8 cellular contexts compared by ENCODE assay signal in the genomic region with DNA sequence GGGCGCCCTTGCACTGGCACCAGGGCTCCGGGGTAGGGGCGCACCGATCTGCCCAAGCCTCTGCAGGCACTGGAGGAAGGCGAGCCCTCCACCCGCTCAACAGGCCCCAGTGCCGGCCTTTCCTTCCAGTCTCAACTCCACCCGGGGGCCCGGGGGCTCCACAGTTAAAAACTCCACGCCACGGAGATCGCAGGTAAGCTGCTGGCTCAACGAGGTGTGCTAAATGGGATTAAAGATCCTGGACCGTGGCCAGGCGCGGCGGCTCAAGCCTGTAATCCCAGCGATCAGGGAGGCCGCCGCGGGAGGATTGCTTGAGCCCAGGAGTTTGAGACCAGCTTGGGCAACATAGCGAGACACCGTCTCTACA. TPM values are rescaled to one million over a fixed set of nuclear protein-coding genes. Genes with fewer than 3 reads are reported as not detected.
DNase-seq lines count a peak whose midpoint lies in the region; ATAC-seq, FAIRE-seq and TF ChIP-seq lines count a peak whose summit lies in the region.

No MANE protein-coding gene starts in this region.

- peaks cover 19% of the 10 kb centered on the region for H3K4me1 ChIP-seq in astrocyte (ENCODE audit: insufficient read depth, low read length)
- H3K4me1 ChIP-seq in liver (ENCODE audit: control insufficient read depth in 4 of 4, insufficient read depth in 4 of 4, low read length in 3 of 4): peaks cover 6 to 31% (median 19%) of the 10 kb centered on the region in 4 donors
- H3K4me1 ChIP-seq in testis: peaks cover 18% of the 10 kb centered on the region

- H3K9me3 Mint-ChIP-seq in astrocyte (ENCODE audit: unreplicated experiment): no peaks in the 10 kb centered on the region

- H3K27me3 ChIP-seq in astrocyte (ENCODE audit: insufficient read depth, low read length) (no peaks in the 10 kb centered on the region), liver (ENCODE audit: control insufficient read depth in 4 of 4, insufficient read depth in 4 of 4, low read length in 3 of 4) (no peaks in the 10 kb centered on the region), testis (no peaks in the 10 kb centered on the region)

- peak; percentile 63 for DNase-seq in activated CD8-positive, alpha-beta memory T cell treated with anti-CD3 and anti-CD28 coated beads for 24 hours
- DNase-seq in activated CD8-positive, alpha-beta memory T cell treated with anti-CD3 and anti-CD28 coated beads, Interleukin-2, amount 50 U/mL, for 48 hours: no peak
- no peak for DNase-seq in astrocyte (ENCODE audit: low read depth)
- no peak for DNase-seq in testis
- DNase-seq in SKM-1 (lab: John Stamatoyannopoulos, UW; ENCODE audit: unreplicated experiment): no peak
- DNase-seq in DMS153 (lab: John Stamatoyannopoulos, UW): no peak

- no peak for TF ChIP-seq RAD21 in liver (IDR thresholded peaks at IDR 0.05)

- H4K20me1 ChIP-seq in astrocyte (ENCODE audit: insufficient read depth, low read length): peaks cover 15% of the 10 kb centered on the region

- H3K36me3 ChIP-seq in astrocyte (ENCODE audit: insufficient read depth, low read length) (peaks cover 1% of the 10 kb centered on the region), liver (ENCODE audit: control insufficient read depth in 4 of 4, insufficient read depth in 3 of 4, low read depth in 1 of 4, low read length in 3 of 4) (peaks cover 0 to 4% (median 0%) of the 10 kb centered on the region in 4 donors), testis (ENCODE audit: low read depth, missing control alignments) (no peaks in the 10 kb centered on the region)

- H3K9me3 ChIP-seq in astrocyte (ENCODE audit: insufficient read depth, low read depth, low read length) (no peaks in the 10 kb centered on the region), liver (ENCODE audit: control insufficient read depth in 4 of 4, low read length in 3 of 4) (no peaks in the 10 kb centered on the region), testis (no peaks in the 10 kb centered on the region)

- TF ChIP-seq CTCF in astrocyte (IDR thresholded peaks at IDR 0.05; ENCODE audit: insufficient read depth, low read depth, low read length): no peak
- TF ChIP-seq CTCF in liver (IDR thresholded peaks at IDR 0.05; ENCODE audit: low read depth, low read length, missing input control): no peak
- TF ChIP-seq CTCF in testis (IDR thresholded peaks at IDR 0.05): no peak

- H3K9ac ChIP-seq in astrocyte (ENCODE audit: low read length): peak overlapping the region; percentile 93
- peak overlapping the region in 1 of 2 donors; percentile 58 for H3K9ac ChIP-seq in liver (ENCODE audit: low read depth in 1 of 2, low read length in 2 of 2)

- peaks cover 8% of the 10 kb centered on the region for H3K36me3 Mint-ChIP-seq in astrocyte (ENCODE audit: low read depth, unreplicated experiment)

- TF ChIP-seq POLR2A in testis (IDR thresholded peaks at IDR 0.05): no peak

- intact Hi-C loops in testis (cut with DNase I; ENCODE audit: low total_unique reads): no loop called here

- H3K27ac ChIP-seq in astrocyte (ENCODE audit: low read depth, low read length) (peak overlapping the region; percentile 87), liver (ENCODE audit: low read depth in 1 of 2, low read length in 2 of 2) (peak overlapping the region; percentile 87 to 91), testis (peak overlapping the region; percentile 76 to 77)

- ATAC-seq in GM21529 (IDR thresholded peaks at IDR 0.05; ENCODE audit: unreplicated experiment): no peak

- H3K4me1 Mint-ChIP-seq in astrocyte (ENCODE audit: low read depth, unreplicated experiment): peaks cover 24% of the 10 kb centered on the region

- H3K27ac Mint-ChIP-seq in astrocyte (ENCODE audit: unreplicated experiment): peak overlapping the region; percentile 86

- H3K4me3 Mint-ChIP-seq in astrocyte (ENCODE audit: unreplicated experiment): peak overlapping the region; percentile 75

- peak overlapping the region; percentile 88 for H3K4me3 ChIP-seq in astrocyte (ENCODE audit: insufficient read depth, low read depth, low read length)
- H3K4me3 ChIP-seq in liver (ENCODE audit: low read depth in 1 of 3, low read length in 3 of 3): no peak overlapping the region
- H3K4me3 ChIP-seq in testis: peak overlapping the region; percentile 88 to 92

- H3K4me2 ChIP-seq in astrocyte (ENCODE audit: low read length): peak overlapping the region; percentile 96

- WGBS in liver: 83% methylated on average over 23 of the region's 23 CpGs
- 55 to 65% methylated on average over 13 to 23 of the region's 23 CpGs for WGBS in testis, 2 donors

- no peaks in the 10 kb centered on the region for H3K27me3 Mint-ChIP-seq in astrocyte (ENCODE audit: low read depth, unreplicated experiment)

- no peak for FAIRE-seq in astrocyte (lab: Jason Lieb, UNC)

- peaks cover 39% of the 10 kb centered on the region for H3K79me2 ChIP-seq in astrocyte (ENCODE audit: insufficient read depth, low read length)

- peak overlapping the region; percentile 93 for H2AFZ ChIP-seq in astrocyte (ENCODE audit: low read depth, low read length)

TF ChIP-seq in liver, 16 proteins besides CTCF, POLR2A, EP300 and RAD21:
- TF ChIP-seq NR2F2 (IDR thresholded peaks at IDR 0.05) (no peak), EGR1 (IDR thresholded peaks at IDR 0.05; ENCODE audit: low read depth in 2 of 2) (no peak), GABPA (IDR thresholded peaks at IDR 0.05 in 1 of 2, conservative IDR thresholded peaks at IDR 0.05 in 1 of 2) (no peak), RXRA (IDR thresholded peaks at IDR 0.05) (no peak), TAF1 (conservative IDR thresholded peaks at IDR 0.05) (no peak)
- TF ChIP-seq, protein P1, sequence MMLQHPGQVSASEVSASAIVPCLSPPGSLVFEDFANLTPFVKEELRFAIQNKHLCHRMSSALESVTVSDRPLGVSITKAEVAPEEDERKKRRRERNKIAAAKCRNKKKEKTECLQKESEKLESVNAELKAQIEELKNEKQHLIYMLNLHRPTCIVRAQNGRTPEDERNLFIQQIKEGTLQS (IDR thresholded peaks at IDR 0.05): no peak
- TF ChIP-seq, protein P2, sequence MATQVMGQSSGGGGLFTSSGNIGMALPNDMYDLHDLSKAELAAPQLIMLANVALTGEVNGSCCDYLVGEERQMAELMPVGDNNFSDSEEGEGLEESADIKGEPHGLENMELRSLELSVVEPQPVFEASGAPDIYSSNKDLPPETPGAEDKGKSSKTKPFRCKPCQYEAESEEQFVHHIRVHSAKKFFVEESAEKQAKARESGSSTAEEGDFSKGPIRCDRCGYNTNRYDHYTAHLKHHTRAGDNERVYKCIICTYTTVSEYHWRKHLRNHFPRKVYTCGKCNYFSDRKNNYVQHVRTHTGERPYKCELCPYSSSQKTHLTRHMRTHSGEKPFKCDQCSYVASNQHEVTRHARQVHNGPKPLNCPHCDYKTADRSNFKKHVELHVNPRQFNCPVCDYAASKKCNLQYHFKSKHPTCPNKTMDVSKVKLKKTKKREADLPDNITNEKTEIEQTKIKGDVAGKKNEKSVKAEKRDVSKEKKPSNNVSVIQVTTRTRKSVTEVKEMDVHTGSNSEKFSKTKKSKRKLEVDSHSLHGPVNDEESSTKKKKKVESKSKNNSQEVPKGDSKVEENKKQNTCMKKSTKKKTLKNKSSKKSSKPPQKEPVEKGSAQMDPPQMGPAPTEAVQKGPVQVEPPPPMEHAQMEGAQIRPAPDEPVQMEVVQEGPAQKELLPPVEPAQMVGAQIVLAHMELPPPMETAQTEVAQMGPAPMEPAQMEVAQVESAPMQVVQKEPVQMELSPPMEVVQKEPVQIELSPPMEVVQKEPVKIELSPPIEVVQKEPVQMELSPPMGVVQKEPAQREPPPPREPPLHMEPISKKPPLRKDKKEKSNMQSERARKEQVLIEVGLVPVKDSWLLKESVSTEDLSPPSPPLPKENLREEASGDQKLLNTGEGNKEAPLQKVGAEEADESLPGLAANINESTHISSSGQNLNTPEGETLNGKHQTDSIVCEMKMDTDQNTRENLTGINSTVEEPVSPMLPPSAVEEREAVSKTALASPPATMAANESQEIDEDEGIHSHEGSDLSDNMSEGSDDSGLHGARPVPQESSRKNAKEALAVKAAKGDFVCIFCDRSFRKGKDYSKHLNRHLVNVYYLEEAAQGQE (IDR thresholded peaks at IDR 0.05): no peak

RNA-seq across cellular contexts. Expression of a gene that starts 0.5 kb away (rescaled TPM):
- total RNA-seq in astrocyte: 3.2 TPM in 2 replicates
- total RNA-seq in liver: under 1 TPM; 0.14 to 0.33 TPM
- polyA plus RNA-seq in liver: under 1 TPM in 1 of 2 donors, not detected in 1; 0.16 TPM
- total RNA-seq in testis: 10 to 100 TPM; 28.3 to 36.3 TPM
- polyA plus RNA-seq in testis (ENCODE audit: insufficient read depth, low read depth, low replicate concordance): 46.5 TPM

RNA-seq across cellular contexts. Expression of a gene that starts 0.6 kb away (rescaled TPM):
- total RNA-seq in astrocyte: 31.7 and 34.0 TPM in 2 replicates
- total RNA-seq in liver: 10 to 100 TPM in 1 of 2 donors, 1 to 10 TPM in 1; 9.2 to 12.6 TPM
- 1 to 10 TPM; 7.3 to 7.6 TPM for polyA plus RNA-seq in liver
- 10 to 100 TPM; 44.8 to 48.6 TPM for total RNA-seq in testis
- polyA plus RNA-seq in testis (ENCODE audit: insufficient read depth, low read depth, low replicate concordance): 27.8 TPM

Comparison
In these comparisons a context has a peak if more than half of its experiments do, and no peak if none do; other contexts are left out.
1. H3K4me3 ChIP-seq: peak in astrocyte (single experiment) and testis (2 of 2); none in liver (0 of 3).
2. Peak in every context shown above with its lines, with median percentiles within 50 percentile points of each other: H3K27ac ChIP-seq.